28 cellular contexts compared by ENCODE assay signal in the genomic region with DNA sequence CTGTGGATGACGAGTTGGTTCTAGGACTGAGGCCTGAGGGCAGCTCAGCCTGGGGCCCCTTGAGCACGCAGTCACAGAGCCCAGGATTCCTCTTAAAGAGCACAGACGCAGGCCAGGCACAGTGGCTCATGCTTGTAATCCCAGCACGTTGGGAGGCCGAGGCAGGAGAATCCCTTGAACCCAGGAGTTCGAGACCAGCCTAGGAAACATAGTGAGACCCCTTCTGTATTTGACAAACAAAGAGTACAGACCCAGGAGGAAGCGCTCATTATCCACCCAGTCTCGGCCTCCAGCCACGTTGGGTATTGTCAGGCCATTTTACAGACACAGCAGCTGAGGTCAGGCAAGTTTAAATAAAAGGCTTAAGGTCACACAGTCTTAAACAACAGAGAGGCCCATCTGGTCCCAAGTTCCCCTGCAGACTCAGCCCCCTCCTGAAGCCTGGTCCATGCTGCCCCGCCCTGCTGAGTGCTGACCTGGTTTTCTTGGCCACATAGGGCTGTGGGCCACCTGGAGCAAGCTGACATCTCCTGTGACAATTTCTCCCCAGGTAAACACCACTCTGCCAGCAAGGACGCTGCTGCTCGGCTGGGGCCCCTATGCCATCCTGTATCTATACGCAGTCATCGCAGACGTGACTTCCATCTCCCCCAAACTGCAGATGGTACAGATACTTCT. TPM values are rescaled to one million over a fixed set of nuclear protein-coding genes. Genes with fewer than 3 reads are reported as not detected.
DNase-seq lines count a peak whose midpoint lies in the region; ATAC-seq, FAIRE-seq and TF ChIP-seq lines count a peak whose summit lies in the region.
"Had no signal": no experiment of that assay in that cellular context is flagged by ENCODE, and none has a peak within 500 bp of the region (broad histone marks: within the 10 kb centered on the region; RNA-seq: fewer than 3 reads in every experiment).

No MANE protein-coding gene starts in this region.

- H3K9me2 ChIP-seq in PC-9 (ENCODE audit: insufficient read depth) = no peaks in the 10 kb centered on the region

- no peak overlapping the region for H2BK12ac ChIP-seq in H1 (ENCODE audit: low read depth, low read length)

- TF ChIP-seq CTCF in PC-9 (conservative IDR thresholded peaks at IDR 0.05) (0 out of 2 replicates have a peak, but pooled peaks have one; percentile 4), H1 (IDR thresholded peaks at IDR 0.05; ENCODE audit: control extremely low read depth in 1 of 3, insufficient read depth in 1 of 3, low read depth in 1 of 3, low read length in 3 of 3) (no peak)

- H3K9me3 ChIP-seq in right cardiac atrium (ENCODE audit: control insufficient read depth, low read length) (no peaks in the 10 kb centered on the region), PC-9 (ENCODE audit: insufficient read depth, low read depth) (0 out of 2 replicates have a peak, but pooled peaks cover 5% of the 10 kb centered on the region), H1 (ENCODE audit: insufficient read depth in 2 of 2, low read depth in 1 of 2, low read length in 1 of 2) (peaks cover 0 to 4% of the 10 kb centered on the region in 2 experiments; a peak in 1 of 4 replicates)
- H3K9me3 ChIP-seq: ascending aorta; BLaER1 treated with 17β-estradiol and CSF1 and Interleukin-3, amounts not matched to agents 10 nM and 100 nM had no signal

- H2BK5ac ChIP-seq in H1 (ENCODE audit: low read depth, low read length) = no peak overlapping the region

- H3K23ac ChIP-seq in H1 (ENCODE audit: insufficient read length) = no peak overlapping the region

- FAIRE-seq in H1 (lab: Jason Lieb, UNC) = no peak
- FAIRE-seq: H54, small intestine had no signal

- H3K79me2 ChIP-seq in PC-9 (ENCODE audit: low read depth) (no peaks in the 10 kb centered on the region), H1 (ENCODE audit: control insufficient read depth in 1 of 2, insufficient read depth in 2 of 2, low read length in 2 of 2) (no peaks in the 10 kb centered on the region)

- H2AK5ac ChIP-seq in H1 (ENCODE audit: low read depth, low read length) = no peak overlapping the region

- no peak overlapping the region for H4K91ac ChIP-seq in H1 (replicated peaks; ENCODE audit: insufficient read length, low read length)

- H3K27me3 ChIP-seq in right cardiac atrium (ENCODE audit: control insufficient read depth, insufficient read depth) (no peaks in the 10 kb centered on the region), PC-9 (ENCODE audit: insufficient read depth, low read depth) (peaks cover 71% of the 10 kb centered on the region), H1 (replicated peaks in 1 of 4; ENCODE audit: control insufficient read depth in 3 of 4, extremely low read depth in 1 of 4, insufficient read depth in 3 of 4, low read length in 3 of 4) (peaks cover 0 to 8% (median 8%) of the 10 kb centered on the region in 4 experiments; a peak in 6 of 7 replicates)
- H3K27me3 ChIP-seq: ascending aorta; BLaER1 treated with 17β-estradiol and CSF1 and Interleukin-3, amounts not matched to agents 10 nM and 100 nM; dorsolateral prefrontal cortex had no signal

- no peaks in the 10 kb centered on the region for H3K36me3 ChIP-seq in PC-9 (ENCODE audit: low read depth)
- H3K36me3 ChIP-seq in H1 (ENCODE audit: control insufficient read depth in 2 of 4, insufficient read depth in 4 of 4, low read length in 3 of 4) = no peaks in the 10 kb centered on the region
- H3K36me3 ChIP-seq: ascending aorta; BLaER1 treated with 17β-estradiol and CSF1 and Interleukin-3, amounts not matched to agents 10 nM and 100 nM had no signal

- intact Hi-C loops in Right ventricle myocardium superior (cut with DNase I) (no loop called here), right cardiac atrium (cut with DNase I) (no loop called here), PC-9 (cut with micrococcal nuclease; ENCODE audit: unreplicated experiment) (loop anchor here (10.0 kb wide), 1 partner anchor 1907 kb away; no protein-coding TSS in a partner anchor)

- no peak for TF ChIP-seq POLR2A in H1 (IDR thresholded peaks at IDR 0.05; ENCODE audit: control extremely low read depth in 1 of 2, low read depth in 2 of 2, low read length in 2 of 2)

- H3K4me1 ChIP-seq in right cardiac atrium (ENCODE audit: control insufficient read depth, insufficient read depth, low read length) (no peaks in the 10 kb centered on the region), PC-9 (replicated peaks; ENCODE audit: insufficient read depth) (no peaks in the 10 kb centered on the region), H1 (replicated peaks in 1 of 4; ENCODE audit: control insufficient read depth in 3 of 4, insufficient read depth in 4 of 4, low read length in 3 of 4) (no peaks in the 10 kb centered on the region)
- H3K4me1 ChIP-seq: ascending aorta; BLaER1 treated with 17β-estradiol and CSF1 and Interleukin-3, amounts not matched to agents 10 nM and 100 nM had no signal

- no peak overlapping the region for H3K18ac ChIP-seq in H1 (ENCODE audit: extremely low read depth, low read length)

- no peaks in the 10 kb centered on the region for H3K23me2 ChIP-seq in H1 (ENCODE audit: low read depth, low read length)

- DNase-seq in Right ventricle myocardium superior = no peak
- no peak for DNase-seq in right cardiac atrium
- DNase-seq in PC-9 = no peak
- no peak for DNase-seq in H1 (ENCODE audit: low read depth in 1 of 2, low spot score in 2 of 2)
- DNase-seq in DMS79 treated with DMSO at 0.1 percent for 48 hours (lab: John Stamatoyannopoulos, UW) = no peak
- DNase-seq in COLO668 (lab: John Stamatoyannopoulos, UW; ENCODE audit: unreplicated experiment) = no peak
- DNase-seq: activated gamma-delta T cell, DND-41, KG1, MM.1S, NCI-H2029 treated with DMSO at 0.1 percent for 48 hours, NCI-H748 treated with DMSO at 0.1 percent for 48 hours had no signal

- H4K8ac ChIP-seq in H1 (ENCODE audit: extremely low read depth, insufficient read depth, low read length) = peak overlapping the region; percentile 22; the same call in 1 of the 2 replicates

- no peak overlapping the region for H3K14ac ChIP-seq in H1 (ENCODE audit: insufficient read length)

- 74% methylated on average over 15 of the region's 15 CpGs for WGBS in right cardiac atrium
- WGBS in H1 (ENCODE audit: extremely low coverage in 1 of 2, insufficient coverage in 1 of 2, insufficient read length in 1 of 2, insufficient replicate concordance in 2 of 2, low coverage in 1 of 2, low lambda C conversion rate in 2 of 2, missing lambda C conversion rate in 1 of 2), 2 experiments = 82% methylated on average over 15 of the region's 15 CpGs; no CpG with 5 or more reads in 1 of the 2 experiments

- no peaks in the 10 kb centered on the region for H3K79me1 ChIP-seq in H1 (ENCODE audit: low read depth, low read length)

- ATAC-seq in Right ventricle myocardium superior (ENCODE audit: poor library complexity) (peak; percentile 12), right cardiac atrium (no peak), HG02852 (IDR thresholded peaks at IDR 0.05; ENCODE audit: unreplicated experiment) (no peak)

- CTCF ChIA-PET in PC-9 (lab: Charles Lee) (interaction anchor here (1.5 kb wide), 1 partner anchor 280 kb away, joined by 5 read pairs; no protein-coding TSS in a partner anchor), H1 (lab: Charles Lee; ENCODE audit: partially characterized antibody) (interaction anchor here (0.6 to 15.5 kb wide), 37 partner anchors 9 to 800 kb away, joined by 3 to 558 read pairs (median 4); partner anchors contain the start of genes LRIT1, LRIT2 and RGR)

- H2AFZ ChIP-seq in PC-9 (no peak overlapping the region), H1 (ENCODE audit: low read length) (no peak overlapping the region)

- H3K27ac ChIP-seq in right cardiac atrium (ENCODE audit: low read length) (no peak overlapping the region), PC-9 (no peak overlapping the region), H1 (ENCODE audit: low read depth, low read length) (no peak overlapping the region)
- H3K27ac ChIP-seq: ascending aorta; BLaER1 treated with 17β-estradiol and CSF1 and Interleukin-3, amounts not matched to agents 10 nM and 100 nM; dorsolateral prefrontal cortex had no signal

- H2BK15ac ChIP-seq in H1 (ENCODE audit: low read length) = no peak overlapping the region

- no peak overlapping the region for H2BK120ac ChIP-seq in H1 (replicated peaks; ENCODE audit: low read depth, low read length)

- TF ChIP-seq EP300 in H1 (IDR thresholded peaks at IDR 0.05; ENCODE audit: borderline replicate concordance in 1 of 2, low read depth in 2 of 2, low read length in 2 of 2) = no peak

- no peak overlapping the region for H3K9ac ChIP-seq in H1 (replicated peaks in 1 of 4; ENCODE audit: extremely low read depth in 1 of 4, low read depth in 3 of 4, low read length in 3 of 4)
- H3K9ac ChIP-seq: BLaER1 treated with 17β-estradiol and CSF1 and Interleukin-3, amounts not matched to agents 10 nM and 100 nM had no signal

- no peaks in the 10 kb centered on the region for H3F3A ChIP-seq in PC-9 (ENCODE audit: insufficient read depth, low read depth)

- no peak for TF ChIP-seq RAD21 in H1 (IDR thresholded peaks at IDR 0.05 in 1 of 2, conservative IDR thresholded peaks at IDR 0.05 in 1 of 2; ENCODE audit: low read depth in 2 of 2, low read length in 2 of 2)

- POLR2A ChIA-PET in PC-9 (lab: Charles Lee; ENCODE audit: unreplicated experiment) (no interaction called here), H1 (lab: Charles Lee; ENCODE audit: partially characterized antibody) (interaction anchor here (1.2 kb wide), 1 partner anchor 10 kb away, joined by 3 read pairs; no protein-coding TSS in a partner anchor)

- H3K4me2 ChIP-seq in PC-9 = no peak overlapping the region
- H3K4me2 ChIP-seq in H1 (ENCODE audit: insufficient read depth in 1 of 2, low read depth in 2 of 2, low read length in 2 of 2) = no peak overlapping the region
- H3K4me2 ChIP-seq: BLaER1 treated with 17β-estradiol and CSF1 and Interleukin-3, amounts not matched to agents 10 nM and 100 nM had no signal

- H3K4me3 ChIP-seq in right cardiac atrium (ENCODE audit: low read length) (no peak overlapping the region), PC-9 (no peak overlapping the region), H1 (ENCODE audit: extremely low read depth in 1 of 4, insufficient read depth in 2 of 4, low read depth in 3 of 4, low read length in 4 of 4) (no peak overlapping the region)
- H3K4me3 ChIP-seq: BLaER1 treated with 17β-estradiol and CSF1 and Interleukin-3, amounts not matched to agents 10 nM and 100 nM had no signal

- no peak overlapping the region for H4K5ac ChIP-seq in H1 (ENCODE audit: insufficient read length, low read depth, low read length)

- H4K20me1 ChIP-seq in PC-9 (ENCODE audit: insufficient read depth) (peaks cover 3% of the 10 kb centered on the region; the same call in 1 of the 2 replicates), H1 (replicated peaks in 1 of 2; ENCODE audit: control insufficient read depth in 1 of 2, insufficient read depth in 2 of 2, low read length in 2 of 2) (no peaks in the 10 kb centered on the region)
- H4K20me1 ChIP-seq: BLaER1 treated with 17β-estradiol and CSF1 and Interleukin-3, amounts not matched to agents 10 nM and 100 nM had no signal

- H2BK20ac ChIP-seq in H1 (ENCODE audit: low read length) = no peak overlapping the region

- no peak overlapping the region for H3K56ac ChIP-seq in H1 (replicated peaks; ENCODE audit: insufficient read length, low read depth, low read length)

- no peak overlapping the region for H3K4ac ChIP-seq in H1 (replicated peaks; ENCODE audit: insufficient read length, low read depth, low read length)

- BruUV-seq in PC-9 (replicated peaks; lab: Mats Ljungman, UMichigan) = no TSS peak

RNA-seq across cellular contexts. Expression of gene RGR, which starts 12.6 kb away (rescaled TPM):
- total RNA-seq in Right ventricle myocardium superior (1.7 TPM), right cardiac atrium (under 1 TPM in 3 of 4 donors, not detected in 1; 0.36 to 0.79 (median 0.49) TPM), PC-9 (2021) (not detected in 2 replicates)
- polyA plus RNA-seq in right cardiac atrium (2.2 TPM), H1 (2011; rRNA removed) (not detected in 2 replicates)
- not detected in 2 replicates for total RNA-seq in H1 (2021; fragmentation: NEBNext Ultra II Directional; extraction: Animal tissue kit (Norgen Biotek cat#: 25700))
- not detected for polyA plus RNA-seq in H1 (2011; cell fraction: cytosol; rRNA removed)
- polyA plus RNA-seq in H1 (2011; cell fraction: nucleus; rRNA removed) = not detected
- polyA plus RNA-seq in H1 (2012, experiment 1 of 2) = not detected in 4 replicates
- not detected for polyA plus RNA-seq in H1 (2012, experiment 2 of 2)
- not detected for polyA plus RNA-seq in H1 (2013, experiment 1 of 2)
- not detected for polyA plus RNA-seq in H1 (2013, experiment 2 of 2)
- not detected in 2 replicates for polyA minus RNA-seq in H1 (2011; rRNA and poly(A)+ RNA removed)
- not detected for polyA minus RNA-seq in H1 (2011; cell fraction: cytosol; rRNA and poly(A)+ RNA removed)
- polyA minus RNA-seq in H1 (2011; cell fraction: nucleus; rRNA and poly(A)+ RNA removed) = not detected
- total RNA-seq: activated naive CD8-positive, alpha-beta T cell treated with anti-CD3 and anti-CD28 coated beads, Interleukin-2, amount 10 ng/mL, durations not matched to agents 7 days and 5 days; ascending aorta; cardiac septum; endothelial cell of umbilical vein; HT-29; mesothelial cell of epicardium; naive thymus-derived CD8-positive, alpha-beta T cell; RPMI7951 had no signal
- polyA plus RNA-seq: endothelial cell of umbilical vein; naive thymus-derived CD8-positive, alpha-beta T cell had no signal

RNA-seq across cellular contexts. Expression of gene LRIT1, which starts 16.1 kb away (rescaled TPM):
- total RNA-seq in Right ventricle myocardium superior (0.13 TPM), right cardiac atrium (under 1 TPM in 1 of 4 donors, not detected in 3; 0.09 TPM), PC-9 (2021) (not detected in 2 replicates)
- polyA plus RNA-seq in right cardiac atrium (not detected), H1 (2011; rRNA removed) (0.03 and 0.09 TPM in 2 replicates)
- total RNA-seq in H1 (2021; fragmentation: NEBNext Ultra II Directional; extraction: Animal tissue kit (Norgen Biotek cat#: 25700)) = not detected in 2 replicates
- polyA plus RNA-seq in H1 (2011; cell fraction: cytosol; rRNA removed) = 0.08 TPM
- polyA plus RNA-seq in H1 (2011; cell fraction: nucleus; rRNA removed) = 0.14 TPM
- polyA plus RNA-seq in H1 (2012, experiment 1 of 2) = not detected in 4 replicates
- not detected for polyA plus RNA-seq in H1 (2012, experiment 2 of 2)
- polyA plus RNA-seq in H1 (2013, experiment 1 of 2) = 0.02 TPM
- not detected for polyA plus RNA-seq in H1 (2013, experiment 2 of 2)
- polyA minus RNA-seq in H1 (2011; rRNA and poly(A)+ RNA removed) = 0.35 and 0.68 TPM in 2 replicates
- polyA minus RNA-seq in H1 (2011; cell fraction: cytosol; rRNA and poly(A)+ RNA removed) = not detected
- not detected for polyA minus RNA-seq in H1 (2011; cell fraction: nucleus; rRNA and poly(A)+ RNA removed)
- total RNA-seq: activated naive CD8-positive, alpha-beta T cell treated with anti-CD3 and anti-CD28 coated beads, Interleukin-2, amount 10 ng/mL, durations not matched to agents 7 days and 5 days; ascending aorta; cardiac septum; endothelial cell of umbilical vein; HT-29; left ventricle myocardium superior; mesothelial cell of epicardium; naive thymus-derived CD8-positive, alpha-beta T cell; omental fat pad; RPMI7951 had no signal
- polyA plus RNA-seq: endothelial cell of umbilical vein; naive thymus-derived CD8-positive, alpha-beta T cell; small intestine; thymus had no signal

RNA-seq across cellular contexts. Expression of gene LRIT2, which starts 32.1 kb away (rescaled TPM):
- not detected for total RNA-seq in Right ventricle myocardium superior
- not detected for total RNA-seq in right cardiac atrium
- polyA plus RNA-seq in right cardiac atrium = not detected
- not detected in 2 replicates for total RNA-seq in PC-9 (2021)
- total RNA-seq in H1 (2021; fragmentation: NEBNext Ultra II Directional; extraction: Animal tissue kit (Norgen Biotek cat#: 25700)) = not detected in 2 replicates
- not detected in 2 replicates for polyA plus RNA-seq in H1 (2011; rRNA removed)
- not detected for polyA plus RNA-seq in H1 (2011; cell fraction: cytosol; rRNA removed)
- polyA plus RNA-seq in H1 (2011; cell fraction: nucleus; rRNA removed) = not detected
- polyA plus RNA-seq in H1 (2012, experiment 1 of 2) = 0.07 to 0.14 TPM (median 0.09 TPM) in 4 replicates
- polyA plus RNA-seq in H1 (2012, experiment 2 of 2) = not detected
- not detected for polyA plus RNA-seq in H1 (2013, experiment 1 of 2)
- not detected for polyA plus RNA-seq in H1 (2013, experiment 2 of 2)
- not detected in 2 replicates for polyA minus RNA-seq in H1 (2011; rRNA and poly(A)+ RNA removed)
- polyA minus RNA-seq in H1 (2011; cell fraction: cytosol; rRNA and poly(A)+ RNA removed) = not detected
- polyA minus RNA-seq in H1 (2011; cell fraction: nucleus; rRNA and poly(A)+ RNA removed) = not detected
- total RNA-seq: activated naive CD8-positive, alpha-beta T cell treated with anti-CD3 and anti-CD28 coated beads, Interleukin-2, amount 10 ng/mL, durations not matched to agents 7 days and 5 days; ascending aorta; cardiac septum; endothelial cell of umbilical vein; HT-29; left ventricle myocardium superior; mesothelial cell of epicardium; naive thymus-derived CD8-positive, alpha-beta T cell; omental fat pad; RPMI7951 had no signal
- polyA plus RNA-seq: endothelial cell of umbilical vein; naive thymus-derived CD8-positive, alpha-beta T cell; small intestine; thymus had no signal
